In the genomic region with DNA sequence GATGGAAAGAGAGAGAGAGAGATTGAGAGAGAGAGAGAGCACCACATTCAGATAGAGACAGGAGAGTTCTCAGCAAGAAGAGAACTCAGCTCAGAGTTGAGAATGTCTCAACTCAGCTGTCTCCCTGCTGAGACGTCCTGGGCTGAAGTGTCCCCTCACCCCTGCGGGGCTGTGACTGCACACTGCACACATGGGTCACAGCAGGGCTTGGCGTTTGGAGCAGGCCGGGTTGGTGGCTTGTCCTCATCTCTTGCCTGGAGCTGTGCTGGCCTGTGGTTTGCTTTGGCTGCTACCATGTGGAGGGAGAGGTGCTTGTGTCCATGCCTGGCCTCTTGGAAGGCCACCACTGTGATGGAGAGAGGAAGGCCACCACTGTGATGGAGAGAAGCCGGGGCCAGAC, we compare ENCODE assay signal across 23 cellular contexts.
"Had no signal": no experiment of that assay in that cellular context is flagged by ENCODE, and none has a peak within 500 bp of the region (broad histone marks: within the 10 kb centered on the region; RNA-seq: fewer than 3 reads in every experiment).

No MANE protein-coding gene starts in this region.

- H3K36me3 ChIP-seq: colonic mucosa, gastrocnemius medialis, transverse colon had no signal

- H3K4me3 ChIP-seq: colonic mucosa, gastrocnemius medialis, heart left ventricle, mucosa of descending colon, spleen, transverse colon had no signal

- DNase-seq: activated CD4-positive, CD25-positive, alpha-beta regulatory T cell treated with anti-CD3 and anti-CD28 coated beads, Interleukin-2, amount 50 U/mL, for 72 hours; activated CD8-positive, alpha-beta memory T cell treated with anti-CD3 and anti-CD28 coated beads for 24 hours; activated CD8-positive, alpha-beta memory T cell treated with anti-CD3 and anti-CD28 coated beads, Interleukin-2, amount 50 U/mL, for 48 hours; activated effector memory CD4-positive, alpha-beta T cell treated with anti-CD3 and anti-CD28 coated beads, Interleukin-2, amount 50 U/mL, for 16 hours; activated naive CD4-positive, alpha-beta T cell treated with anti-CD3 and anti-CD28 coated beads, Interleukin-2, amount 50 U/mL, for 16 hours; activated T-cell treated with anti-CD3 and anti-CD28 coated beads, Interleukin-2, amount 50 U/mL, for 72 hours; aorta; brain microvascular endothelial cell; central memory CD4-positive, alpha-beta T cell; colonic mucosa; gastrocnemius medialis; heart left ventricle; kidney; mucosa of descending colon; naive thymus-derived CD4-positive, alpha-beta T cell; nucleus accumbens; retina; spleen; stimulated activated CD4-positive, alpha-beta T cell treated with anti-CD3 and anti-CD28 coated beads, Interleukin-4, amount 100 ng/mL, for 4 hours; stimulated activated naive CD4-positive, alpha-beta T cell; T-helper 1 cell; transverse colon had no signal

- H3K27ac ChIP-seq: brain microvascular endothelial cell, colonic mucosa, gastrocnemius medialis, heart left ventricle, spleen, transverse colon had no signal

- H3K4me1 ChIP-seq: colonic mucosa, gastrocnemius medialis, transverse colon had no signal

- H3K27me3 ChIP-seq: brain microvascular endothelial cell, colonic mucosa, gastrocnemius medialis, heart left ventricle, spleen, transverse colon had no signal

- H3K9me3 ChIP-seq: colonic mucosa, gastrocnemius medialis, heart left ventricle, mucosa of descending colon, spleen, transverse colon had no signal

- ATAC-seq: esophagus mucosa; gastrocnemius medialis; naive thymus-derived CD4-positive, alpha-beta T cell had no signal
